In genomic region chr7:30173058-30173897, GRCh38 we compare ENCODE assay signal across 8 cellular contexts. TPM values are rescaled to one million over a fixed set of nuclear protein-coding genes. Genes with fewer than 3 reads are reported as not detected.
DNase-seq lines count a peak whose midpoint lies in the region; ATAC-seq, FAIRE-seq and TF ChIP-seq lines count a peak whose summit lies in the region.

No MANE protein-coding gene starts in this region.

- FAIRE-seq in kidney (lab: Jason Lieb, UNC), result no peak

- H3K36me3 ChIP-seq in kidney (ENCODE audit: control insufficient read depth in 1 of 2, insufficient read depth in 2 of 2, low read length in 2 of 2), result no peaks in the 10 kb centered on the region
- no peaks in the 10 kb centered on the region for H3K36me3 ChIP-seq in upper lobe of left lung

- H3K36me3 Mint-ChIP-seq in MCF 10A (ENCODE audit: insufficient read depth, unreplicated experiment), result peaks cover 6% of the 10 kb centered on the region
- H3K36me3 Mint-ChIP-seq in activated CD4-positive, alpha-beta memory T cell treated with anti-CD3 and anti-CD28 coated beads for 36 hours, result no peaks in the 10 kb centered on the region

- ATAC-seq in upper lobe of left lung (ENCODE audit: low FRiP score in 2 of 2), result peak; percentile 57 to 65
- ATAC-seq in HG02610 (IDR thresholded peaks at IDR 0.05; ENCODE audit: unreplicated experiment), result no peak
- ATAC-seq in HG03460 (IDR thresholded peaks at IDR 0.05; ENCODE audit: unreplicated experiment), result no peak

- H3K27ac ChIP-seq in kidney (ENCODE audit: low read depth in 2 of 2, low read length in 2 of 2) (peak overlapping the region; percentile 72 to 82), upper lobe of left lung (peak overlapping the region in 2 of 4 donors; percentile 23 to 31)

- no peaks in the 10 kb centered on the region for H3K27me3 Mint-ChIP-seq in MCF 10A (ENCODE audit: insufficient read depth, unreplicated experiment)
- H3K27me3 Mint-ChIP-seq in activated CD4-positive, alpha-beta memory T cell treated with anti-CD3 and anti-CD28 coated beads for 36 hours, result no peaks in the 10 kb centered on the region

- CTCF ChIA-PET in MCF 10A (lab: Yijun Ruan, JAX), result interaction anchor here (0.5 to 1.9 kb wide), 19 partner anchors 9 to 728 kb away, joined by 3 to 11 read pairs (median 3); no protein-coding TSS in a partner anchor
- CTCF ChIA-PET in activated CD4-positive, alpha-beta memory T cell treated with anti-CD3 and anti-CD28 coated beads for 36 hours (lab: Charles Lee), result no interaction called here

- POLR2A ChIA-PET in MCF 10A (lab: Yijun Ruan, JAX), result interaction anchor here (0.6 to 1.7 kb wide), 11 partner anchors 9 to 421 kb away, joined by 3 to 9 read pairs (median 4); partner anchors contain the start of gene MTURN
- POLR2A ChIA-PET in activated CD4-positive, alpha-beta memory T cell treated with anti-CD3 and anti-CD28 coated beads for 36 hours (lab: Charles Lee), result no interaction called here

- DNase-seq in EL (peak; percentile 99), NCI-H345 treated with DMSO at 0.1 percent for 48 hours (lab: John Stamatoyannopoulos, UW; ENCODE audit: unreplicated experiment) (peak; percentile 98), MCF 10A (ENCODE audit: unreplicated experiment) (peak; percentile 98), kidney (peak; percentile 90), upper lobe of left lung (peak in 1 of 2 donors; percentile 53)
- no peak for DNase-seq in activated CD4-positive, alpha-beta memory T cell treated with anti-CD3 and anti-CD28 coated beads for 36 hours

- H3K9me3 Mint-ChIP-seq in MCF 10A (ENCODE audit: unreplicated experiment), result no peaks in the 10 kb centered on the region
- no peaks in the 10 kb centered on the region for H3K9me3 Mint-ChIP-seq in activated CD4-positive, alpha-beta memory T cell treated with anti-CD3 and anti-CD28 coated beads for 36 hours

- peak overlapping the region; percentile 83 for H3K27ac Mint-ChIP-seq in MCF 10A (ENCODE audit: low read depth, unreplicated experiment)
- no peak overlapping the region for H3K27ac Mint-ChIP-seq in activated CD4-positive, alpha-beta memory T cell treated with anti-CD3 and anti-CD28 coated beads for 36 hours

- BruUV-seq in MCF 10A (replicated peaks; lab: Mats Ljungman, UMichigan), result no TSS peak

- no peak for TF ChIP-seq POLR2A in upper lobe of left lung (IDR thresholded peaks at IDR 0.05)

- H3K4me1 ChIP-seq in kidney (ENCODE audit: control insufficient read depth in 1 of 2, insufficient read depth in 1 of 2, low read depth in 1 of 2, low read length in 2 of 2), result peaks cover 32 to 37% of the 10 kb centered on the region in 2 donors
- peaks cover 11 to 28% (median 23%) of the 10 kb centered on the region in 4 donors for H3K4me1 ChIP-seq in upper lobe of left lung

- TF ChIP-seq CTCF in MCF 10A (IDR thresholded peaks at IDR 0.05; ENCODE audit: unreplicated experiment), result peak; percentile 45
- TF ChIP-seq CTCF in kidney (IDR thresholded peaks at IDR 0.05; ENCODE audit: borderline replicate concordance, extremely low read depth, insufficient read depth), result peak; percentile 21
- TF ChIP-seq CTCF in upper lobe of left lung (IDR thresholded peaks at IDR 0.05), result no peak

- intact Hi-C loops in MCF 10A (cut with micrococcal nuclease), result loop anchor here (2.0 to 5.0 kb wide), 2 partner anchors 38 to 54 kb away; partner anchors contain the start of gene MTURN
- intact Hi-C loops in kidney (cut with DNase I), result no loop called here
- intact Hi-C loops in activated CD4-positive, alpha-beta memory T cell treated with anti-CD3 and anti-CD28 coated beads for 36 hours (cut with micrococcal nuclease), result no loop called here

- no peak overlapping the region for H3K4me3 ChIP-seq in kidney (ENCODE audit: low read length in 2 of 2)
- H3K4me3 ChIP-seq in upper lobe of left lung, result no peak overlapping the region

- TF ChIP-seq EP300 in upper lobe of left lung (IDR thresholded peaks at IDR 0.05), result peak in 1 of 4 donors; percentile 48

- no peak overlapping the region for H3K4me3 Mint-ChIP-seq in MCF 10A (ENCODE audit: unreplicated experiment)
- no peak overlapping the region for H3K4me3 Mint-ChIP-seq in activated CD4-positive, alpha-beta memory T cell treated with anti-CD3 and anti-CD28 coated beads for 36 hours

- peak overlapping the region in 1 of 2 donors; percentile 27 for H3K9ac ChIP-seq in kidney (ENCODE audit: low read length in 2 of 2)

- H3K9me3 ChIP-seq in kidney (ENCODE audit: control insufficient read depth in 1 of 2, low read length in 2 of 2), result no peaks in the 10 kb centered on the region
- H3K9me3 ChIP-seq in upper lobe of left lung, result no peaks in the 10 kb centered on the region

- peaks cover 23% of the 10 kb centered on the region for H3K4me1 Mint-ChIP-seq in MCF 10A (ENCODE audit: insufficient read depth, unreplicated experiment)
- no peaks in the 10 kb centered on the region for H3K4me1 Mint-ChIP-seq in activated CD4-positive, alpha-beta memory T cell treated with anti-CD3 and anti-CD28 coated beads for 36 hours (ENCODE audit: low read depth)

- 56 to 75% methylated on average over 10 to 13 of the region's 13 CpGs for WGBS in upper lobe of left lung, 2 donors

- no peaks in the 10 kb centered on the region for H3K27me3 ChIP-seq in upper lobe of left lung

RNA-seq across cellular contexts. Expression of gene MTURN, which starts 38.5 kb away (rescaled TPM):
- total RNA-seq in MCF 10A (2022) (7.5 and 10.5 TPM in 2 replicates), kidney (80.1 TPM), upper lobe of left lung (100 to 1,000 TPM in 1 of 6 donors, 10 to 100 TPM in 5; 27.2 to 112 (median 39.6) TPM)
- polyA plus RNA-seq in kidney (ENCODE audit: insufficient read depth, low read depth, low replicate concordance), result 54.7 TPM
- 1 to 10 TPM; 3.1 to 3.7 TPM for total RNA-seq in activated CD4-positive, alpha-beta memory T cell treated with anti-CD3 and anti-CD28 coated beads for 36 hours

Comparison
In these comparisons a context has a peak if more than half of its experiments do, and no peak if none do; other contexts are left out.
1. CTCF ChIP-seq: peak in MCF 10A (single experiment) and kidney (single experiment); none in upper lobe of left lung (0 of 6).
2. ATAC-seq: peak in upper lobe of left lung (2 of 2); none in HG02610 (single experiment) and HG03460 (single experiment).